ENCODE assay signal across 8 cellular contexts in genomic region chr17:76506408-76507328, GRCh38. TPM values are rescaled to one million over a fixed set of nuclear protein-coding genes. Genes with fewer than 3 reads are reported as not detected.
DNase-seq lines count a peak whose midpoint lies in the region; TF ChIP-seq lines count a peak whose summit lies in the region.

No MANE protein-coding gene starts in this region.

- H3K9me3 ChIP-seq in osteoblast (ENCODE audit: low read depth, low read length) (no peaks in the 10 kb centered on the region), tibial artery (no peaks in the 10 kb centered on the region)

- H3K4me3 ChIP-seq in LNCaP clone FGC (ENCODE audit: low read depth, low read length) (no peak overlapping the region; the same call in 1 of the 2 replicates), osteoblast (ENCODE audit: insufficient read depth, low read length) (no peak overlapping the region), tibial artery (no peak overlapping the region)

- no peaks in the 10 kb centered on the region for H4K20me1 ChIP-seq in osteoblast (ENCODE audit: insufficient read depth, low read length)

- intact Hi-C loops in tibial artery (cut with DNase I; ENCODE audit: low total_unique reads) = loop anchor here (1.0 to 10.0 kb wide), 2 partner anchors 41 to 102 kb away; no protein-coding TSS in a partner anchor

- peak overlapping the region; percentile 92 for H2AFZ ChIP-seq in osteoblast (ENCODE audit: low read length)

- H3K27ac ChIP-seq in osteoblast (ENCODE audit: low read depth, low read length) = peak overlapping the region; percentile 43
- H3K27ac ChIP-seq in tibial artery = no peak overlapping the region

- H3K4me1 ChIP-seq in osteoblast (ENCODE audit: insufficient read depth, low read length) (peaks cover 10% of the 10 kb centered on the region), tibial artery (peaks cover 0 to 15% (median 10%) of the 10 kb centered on the region in 4 donors)

- no peaks in the 10 kb centered on the region for H3K36me3 ChIP-seq in osteoblast (ENCODE audit: insufficient read depth, low read length)
- no peaks in the 10 kb centered on the region for H3K36me3 ChIP-seq in tibial artery

- TF ChIP-seq CTCF in LNCaP clone FGC (IDR thresholded peaks at IDR 0.05; ENCODE audit: control insufficient read depth, extremely low read depth, insufficient read depth) (peak; percentile 82), osteoblast (IDR thresholded peaks at IDR 0.05; ENCODE audit: extremely low read depth, low read depth, low read length) (peak; percentile 83), tibial artery (IDR thresholded peaks at IDR 0.05) (peak; percentile 96 to 98)

- peak; percentile 30 for DNase-seq in NCI-H2029 treated with DMSO at 0.1 percent for 48 hours (lab: John Stamatoyannopoulos, UW)
- no peak for DNase-seq in NCI-H2029 (lab: John Stamatoyannopoulos, UW)
- DNase-seq in LNCaP clone FGC (ENCODE audit: low read depth) = no peak
- DNase-seq in SHP77 treated with DMSO at 0.1 percent for 48 hours (lab: John Stamatoyannopoulos, UW) = peak; percentile 52
- DNase-seq in activated effector memory CD4-positive, alpha-beta T cell treated with Interleukin-2 at 50 U/mL for 16 hours = peak; percentile 84
- DNase-seq in foreskin melanocyte = peak; percentile 40
- DNase-seq in osteoblast (ENCODE audit: insufficient read length, low spot score, missing footprints) = peak; percentile 97
- DNase-seq in tibial artery = peak; percentile 82 to 89

- H3K79me2 ChIP-seq in osteoblast (ENCODE audit: insufficient read depth, low read length) = no peaks in the 10 kb centered on the region

- no peaks in the 10 kb centered on the region for H3K27me3 ChIP-seq in osteoblast (ENCODE audit: insufficient read depth, low read length)
- peaks cover 0 to 27% of the 10 kb centered on the region in 2 donors for H3K27me3 ChIP-seq in tibial artery

- H3K4me2 ChIP-seq in osteoblast (ENCODE audit: insufficient read depth, low read length) = peak overlapping the region; percentile 49

RNA-seq across cellular contexts. Expression of gene RHBDF2, which starts 5.4 kb away (rescaled TPM):
- total RNA-seq in osteoblast = 7.1 and 8.3 TPM in 2 replicates

RNA-seq across cellular contexts. Expression of gene CYGB, which starts 30.8 kb away (rescaled TPM):
- 39.1 and 74.0 TPM in 2 replicates for total RNA-seq in osteoblast

RNA-seq across cellular contexts. Expression of gene PRCD, which starts 33.2 kb away (rescaled TPM):
- 4.0 and 5.3 TPM in 2 replicates for total RNA-seq in osteoblast

RNA-seq across cellular contexts. Expression of gene AANAT, which starts 39.3 kb away (rescaled TPM):
- total RNA-seq in osteoblast = not detected in 2 replicates

RNA-seq across cellular contexts. Expression of gene UBE2O, which starts 53.7 kb away (rescaled TPM):
- 17.7 and 19.5 TPM in 2 replicates for total RNA-seq in osteoblast

Comparison
In these comparisons a context has a peak if more than half of its experiments do, and no peak if none do; other contexts are left out.
1. DNase-seq: peak in NCI-H2029 treated with DMSO at 0.1 percent for 48 hours (single experiment), SHP77 treated with DMSO at 0.1 percent for 48 hours (single experiment), activated effector memory CD4-positive, alpha-beta T cell treated with Interleukin-2 at 50 U/mL for 16 hours (single experiment), foreskin melanocyte (single experiment), osteoblast (single experiment) and tibial artery (2 of 2); none in NCI-H2029 (single experiment) and LNCaP clone FGC (single experiment).
2. Peak in every context shown above with its lines, with median percentiles within 50 percentile points of each other: CTCF ChIP-seq.